In the genomic region with DNA sequence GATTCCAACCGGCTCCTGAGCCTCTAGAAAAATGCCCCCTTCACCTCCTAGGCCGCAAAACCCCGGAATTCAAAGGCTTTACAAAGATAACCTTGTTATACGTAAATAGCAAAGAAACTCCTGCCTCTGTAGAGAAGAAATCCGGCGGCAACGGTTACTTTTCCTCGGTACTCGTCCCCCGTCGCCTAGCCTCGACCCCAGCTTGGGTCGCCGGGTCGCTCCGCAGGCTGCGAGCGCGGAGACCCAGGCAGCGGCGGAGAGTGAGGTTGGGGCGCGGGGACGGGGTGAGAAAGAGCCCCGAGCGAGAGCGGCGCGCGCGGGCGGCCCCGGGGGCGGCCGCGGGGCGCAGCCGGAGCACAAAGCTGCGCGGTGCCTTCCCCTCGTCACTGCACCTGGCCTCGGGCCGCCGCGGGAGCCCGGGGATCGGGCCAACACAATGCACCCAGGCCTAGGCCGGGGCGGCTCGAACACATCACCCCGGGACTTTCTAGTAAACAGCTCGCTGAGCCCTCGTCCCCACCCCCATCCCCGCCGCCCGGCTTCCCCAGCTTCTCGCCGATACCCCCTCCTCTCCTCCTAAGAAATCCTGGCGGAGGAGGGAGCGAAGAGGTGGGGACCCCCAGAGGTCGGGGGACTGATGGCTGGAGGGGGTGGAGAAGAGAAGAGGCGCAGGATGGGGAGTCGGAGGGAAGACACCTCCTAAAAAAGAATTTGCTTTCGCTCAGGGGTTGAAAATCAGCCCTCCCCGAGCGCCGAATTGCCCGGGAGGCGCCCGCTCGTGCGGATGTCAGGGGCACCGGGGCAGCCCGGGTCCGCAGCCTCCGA, we compare ENCODE assay signal across 9 cellular contexts. TPM values are rescaled to one million over a fixed set of nuclear protein-coding genes. Genes with fewer than 3 reads are reported as not detected.
DNase-seq lines count a peak whose midpoint lies in the region; ATAC-seq and TF ChIP-seq lines count a peak whose summit lies in the region.
"Had no signal": no experiment of that assay in that cellular context is flagged by ENCODE, and none has a peak within 500 bp of the region (broad histone marks: within the 10 kb centered on the region; RNA-seq: fewer than 3 reads in every experiment).

No MANE protein-coding gene starts in this region.

- peak overlapping the region; percentile 76 for H2AFZ ChIP-seq in GM23338

- no peaks in the 10 kb centered on the region for H3K9me3 Mint-ChIP-seq in CD4-positive, alpha-beta T cell
- H3K9me3 Mint-ChIP-seq in GM23338 (peaks cover 3% of the 10 kb centered on the region; the same call in 1 of the 3 replicates), glutamatergic neuron (ENCODE audit: unreplicated experiment) (peaks cover 4% of the 10 kb centered on the region)
- no peaks in the 10 kb centered on the region for H3K9me3 Mint-ChIP-seq in activated CD8-positive, alpha-beta memory T cell treated with anti-CD3 and anti-CD28 coated beads, Interleukin-2, amount 10 ng/mL, durations not matched to agents 7 days and 5 days (ENCODE audit: low read depth)

- peaks cover 52% of the 10 kb centered on the region for H3K27me3 Mint-ChIP-seq in CD4-positive, alpha-beta T cell
- H3K27me3 Mint-ChIP-seq in GM23338 (ENCODE audit: insufficient read depth, low read depth, poor library complexity) (peaks cover 35% of the 10 kb centered on the region), glutamatergic neuron (ENCODE audit: unreplicated experiment) (peaks cover 13% of the 10 kb centered on the region)
- H3K27me3 Mint-ChIP-seq in activated CD8-positive, alpha-beta memory T cell treated with anti-CD3 and anti-CD28 coated beads, Interleukin-2, amount 10 ng/mL, durations not matched to agents 7 days and 5 days = peaks cover 53% of the 10 kb centered on the region

- no peak for TF ChIP-seq CTCF in CD4-positive, alpha-beta T cell (IDR thresholded peaks at IDR 0.05)
- TF ChIP-seq CTCF in GM23338 (conservative IDR thresholded peaks at IDR 0.05; ENCODE audit: low read depth in 2 of 2) (0 out of 4 replicates have a peak, but pooled peaks of 1 of the 2 experiments have one; percentile 4), glutamatergic neuron (IDR thresholded peaks at IDR 0.05; ENCODE audit: partially characterized antibody, unreplicated experiment) (no peak)

- no peak overlapping the region for H3K27ac Mint-ChIP-seq in CD4-positive, alpha-beta T cell
- H3K27ac Mint-ChIP-seq in GM23338 = no peak overlapping the region
- no peak overlapping the region for H3K27ac Mint-ChIP-seq in activated CD8-positive, alpha-beta memory T cell treated with anti-CD3 and anti-CD28 coated beads, Interleukin-2, amount 10 ng/mL, durations not matched to agents 7 days and 5 days
- H3K27ac Mint-ChIP-seq in glutamatergic neuron (ENCODE audit: unreplicated experiment) = no peak overlapping the region

- H3K9me2 ChIP-seq in GM23338 (ENCODE audit: insufficient read depth) = no peaks in the 10 kb centered on the region

- H3K27me3 ChIP-seq in CD4-positive, alpha-beta T cell (ENCODE audit: control insufficient read depth, insufficient read depth, low read length) = peaks cover 31% of the 10 kb centered on the region
- peaks cover 64% of the 10 kb centered on the region for H3K27me3 ChIP-seq in GM23338 (ENCODE audit: insufficient read depth)

- no peaks in the 10 kb centered on the region for H4K20me1 ChIP-seq in GM23338 (replicated peaks; ENCODE audit: insufficient read depth)

- no peaks in the 10 kb centered on the region for H3F3A ChIP-seq in GM23338 (replicated peaks; ENCODE audit: low read depth)

- peaks cover 28% of the 10 kb centered on the region for H3K4me1 ChIP-seq in GM23338 (ENCODE audit: insufficient read depth)

- POLR2A ChIA-PET in CD4-positive, alpha-beta T cell (lab: Charles Lee) = no interaction called here

- H3K27ac ChIP-seq in CD4-positive, alpha-beta T cell (ENCODE audit: low read depth, low read length) = no peak overlapping the region
- no peak overlapping the region for H3K27ac ChIP-seq in GM23338 (ENCODE audit: low read depth)

- H3K9me3 ChIP-seq in CD4-positive, alpha-beta T cell (ENCODE audit: control insufficient read depth, low read length) = no peaks in the 10 kb centered on the region

- H3K4me3 ChIP-seq in GM23338 = peak overlapping the region; percentile 89

- H3K36me3 Mint-ChIP-seq in CD4-positive, alpha-beta T cell (ENCODE audit: low read depth) = no peaks in the 10 kb centered on the region
- H3K36me3 Mint-ChIP-seq in GM23338 (ENCODE audit: low read depth) (no peaks in the 10 kb centered on the region; the same call in 1 of the 3 replicates), glutamatergic neuron (ENCODE audit: unreplicated experiment) (no peaks in the 10 kb centered on the region)
- H3K36me3 Mint-ChIP-seq in activated CD8-positive, alpha-beta memory T cell treated with anti-CD3 and anti-CD28 coated beads, Interleukin-2, amount 10 ng/mL, durations not matched to agents 7 days and 5 days = peaks cover 2% of the 10 kb centered on the region

- H3K4me3 Mint-ChIP-seq in CD4-positive, alpha-beta T cell = peak overlapping the region; percentile 62
- H3K4me3 Mint-ChIP-seq in GM23338 = peak overlapping the region; percentile 78
- H3K4me3 Mint-ChIP-seq in activated CD8-positive, alpha-beta memory T cell treated with anti-CD3 and anti-CD28 coated beads, Interleukin-2, amount 10 ng/mL, durations not matched to agents 7 days and 5 days = no peak overlapping the region
- H3K4me3 Mint-ChIP-seq in glutamatergic neuron (ENCODE audit: unreplicated experiment) = peak overlapping the region; percentile 88

- CTCF ChIA-PET in CD4-positive, alpha-beta T cell (lab: Charles Lee) = no interaction called here
- CTCF ChIA-PET in activated CD8-positive, alpha-beta memory T cell treated with anti-CD3 and anti-CD28 coated beads, Interleukin-2, amount 10 ng/mL, durations not matched to agents 7 days and 5 days (lab: Charles Lee) = interaction anchor here (1.2 kb wide), 2 partner anchors 12 to 13 kb away, joined by 3 read pairs; no protein-coding TSS in a partner anchor

- intact Hi-C loops in CD4-positive, alpha-beta T cell (cut with DNase I, micrococcal nuclease) = no loop called here

- ATAC-seq in CD4-positive, alpha-beta T cell (ENCODE audit: poor library complexity) = peak; percentile 27
- ATAC-seq in GM23338 (peak; percentile 57), GM21825 (IDR thresholded peaks at IDR 0.05; ENCODE audit: unreplicated experiment) (no peak), GM19328 (IDR thresholded peaks at IDR 0.05; ENCODE audit: unreplicated experiment) (no peak), GM21619 (IDR thresholded peaks at IDR 0.05; ENCODE audit: unreplicated experiment) (no peak)
- peak; percentile 27 for ATAC-seq in activated CD8-positive, alpha-beta memory T cell treated with anti-CD3 and anti-CD28 coated beads, Interleukin-2, amount 10 ng/mL, durations not matched to agents 7 days and 5 days
- ATAC-seq: HCT116 had no signal

- H3K36me3 ChIP-seq in GM23338 (ENCODE audit: insufficient read depth) = no peaks in the 10 kb centered on the region

- no peak for DNase-seq in CD4-positive, alpha-beta T cell
- peak; percentile 72 for DNase-seq in GM23338 (ENCODE audit: low spot score)
- DNase-seq in activated CD8-positive, alpha-beta memory T cell treated with anti-CD3 and anti-CD28 coated beads, Interleukin-2, amount 10 ng/mL, durations not matched to agents 7 days and 5 days = no peak
- peak; percentile 61 for DNase-seq in glutamatergic neuron
- peak in 36 of 56 donors; percentile 10 to 69 (median 46) for DNase-seq in nucleus accumbens (lab: John Stamatoyannopoulos, UW)

- peak overlapping the region; percentile 99 for H3K4me2 ChIP-seq in GM23338

- peaks cover 33% of the 10 kb centered on the region for H3K79me2 ChIP-seq in GM23338 (replicated peaks; ENCODE audit: insufficient read depth)

- peaks cover 25% of the 10 kb centered on the region for H3K4me1 Mint-ChIP-seq in CD4-positive, alpha-beta T cell (ENCODE audit: low read depth)
- H3K4me1 Mint-ChIP-seq in GM23338 (peaks cover 29% of the 10 kb centered on the region), glutamatergic neuron (ENCODE audit: low read depth, unreplicated experiment) (peaks cover 6% of the 10 kb centered on the region)
- no peaks in the 10 kb centered on the region for H3K4me1 Mint-ChIP-seq in activated CD8-positive, alpha-beta memory T cell treated with anti-CD3 and anti-CD28 coated beads, Interleukin-2, amount 10 ng/mL, durations not matched to agents 7 days and 5 days

TF ChIP-seq in GM23338, 12 proteins besides CTCF, POLR2A, EP300 and RAD21:
- TF ChIP-seq EZH2 (IDR thresholded peaks at IDR 0.05; ENCODE audit: low read depth, unreplicated experiment) (peak; percentile 58), CREB1 (CRISPR knock-in tag; IDR thresholded peaks at IDR 0.05; ENCODE audit: low read depth) (0 out of 2 replicates have a peak, but pooled peaks have one; percentile 7), ZNF114 (CRISPR knock-in tag; IDR thresholded peaks at IDR 0.05) (no peak)

RNA-seq across cellular contexts. Expression of gene MPPED2, which starts 0.9 kb away (rescaled TPM):
- total RNA-seq in CD4-positive, alpha-beta T cell = 1 to 10 TPM in 1 of 2 experiments, under 1 TPM in 1; 0.96 to 1.7 TPM
- total RNA-seq in GM23338 (2014; rRNA removed; shearing (Covaris generic)) = 6.8 and 15.8 TPM in 2 replicates
- 2.4 and 4.4 TPM in 2 replicates for polyA plus RNA-seq in GM23338 (2016; fragmentation: Nextera tagmentation; extraction: Ambion mirVana)
- total RNA-seq in activated CD8-positive, alpha-beta memory T cell treated with anti-CD3 and anti-CD28 coated beads, Interleukin-2, amount 10 ng/mL, durations not matched to agents 7 days and 5 days = not detected
- 11.0 TPM for total RNA-seq in glutamatergic neuron (ENCODE audit: unreplicated experiment)

Comparison
In these comparisons a context has a peak if more than half of its experiments do, and no peak if none do; other contexts are left out.
1. ATAC-seq: peak in CD4-positive, alpha-beta T cell (single experiment), GM23338 (single experiment) and activated CD8-positive, alpha-beta memory T cell treated with anti-CD3 and anti-CD28 coated beads, Interleukin-2, amount 10 ng/mL, durations not matched to agents 7 days and 5 days (single experiment); none in GM21825 (single experiment), GM19328 (single experiment) and GM21619 (single experiment).
2. DNase-seq: peak in GM23338 (single experiment), glutamatergic neuron (single experiment) and nucleus accumbens (36 of 56); none in CD4-positive, alpha-beta T cell (0 of 10) and activated CD8-positive, alpha-beta memory T cell treated with anti-CD3 and anti-CD28 coated beads, Interleukin-2, amount 10 ng/mL, durations not matched to agents 7 days and 5 days (single experiment).